In the genomic region with DNA sequence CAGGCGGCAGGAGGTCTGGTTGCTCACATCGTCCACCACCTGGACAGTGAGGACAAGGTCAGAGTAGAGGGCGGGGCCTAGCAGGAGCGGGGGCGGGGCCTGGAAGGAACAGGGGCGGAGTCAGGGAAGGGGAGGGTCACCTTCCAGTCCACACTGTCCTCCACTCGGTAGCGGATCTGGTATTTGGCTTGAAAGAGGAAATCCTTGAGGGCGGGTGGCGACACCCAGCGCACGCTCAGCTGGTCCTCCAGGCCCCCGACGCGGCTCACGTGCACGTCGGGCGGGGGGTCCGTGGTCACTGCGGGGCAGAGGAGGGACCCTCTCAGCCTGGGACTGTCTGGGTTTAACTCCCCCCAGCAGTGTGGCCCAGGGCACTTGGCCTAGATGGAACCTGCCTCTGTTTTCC, we compare ENCODE assay signal across 8 cellular contexts. TPM values are rescaled to one million over a fixed set of nuclear protein-coding genes. Genes with fewer than 3 reads are reported as not detected.
DNase-seq lines count a peak whose midpoint lies in the region; ATAC-seq, FAIRE-seq and TF ChIP-seq lines count a peak whose summit lies in the region.

No MANE protein-coding gene starts in this region.

- DNase-seq in NCI-H1417 (lab: John Stamatoyannopoulos, UW) (peak in 2 of 3 experiments; percentile 53 to 73), NCI-H1417 treated with DMSO at 0.1 percent for 48 hours (lab: John Stamatoyannopoulos, UW) (no peak), NOMO-1 (lab: John Stamatoyannopoulos, UW; ENCODE audit: unreplicated experiment in 2 of 2) (peak; percentile 27 to 51), endothelial cell of umbilical vein (ENCODE audit: low read depth, low spot score) (peak; percentile 34), brain microvascular endothelial cell (no peak), ACHN (no peak)
- peak; percentile 61 for DNase-seq in stimulated activated CD8-positive, alpha-beta memory T cell treated with anti-CD3 and anti-CD28 coated beads, Interleukin-4, amount 100 ng/mL, for 48 hours

- intact Hi-C loops in endothelial cell of umbilical vein (cut with micrococcal nuclease) = no loop called here

- H3K27me3 ChIP-seq in endothelial cell of umbilical vein (ENCODE audit: control insufficient read depth in 2 of 2, insufficient read depth in 2 of 2, low read length in 2 of 2) (no peaks in the 10 kb centered on the region), brain microvascular endothelial cell (replicated peaks) (peaks cover 2% of the 10 kb centered on the region)

- no peaks in the 10 kb centered on the region for H3K9me3 ChIP-seq in endothelial cell of umbilical vein (replicated peaks; ENCODE audit: control insufficient read depth, insufficient read depth, low read length)

- no peaks in the 10 kb centered on the region for H3K79me2 ChIP-seq in endothelial cell of umbilical vein (ENCODE audit: control insufficient read depth, insufficient read depth, low read length)

- H4K20me1 ChIP-seq in endothelial cell of umbilical vein (replicated peaks; ENCODE audit: control insufficient read depth, extremely low read depth, insufficient read depth, low read length) = no peaks in the 10 kb centered on the region

- no TSS peak for BruUV-seq in endothelial cell of umbilical vein (replicated peaks; lab: Mats Ljungman, UMichigan)

- POLR2A ChIA-PET in endothelial cell of umbilical vein (lab: Charles Lee) = no interaction called here

- no peak for TF ChIP-seq CTCF in endothelial cell of umbilical vein (IDR thresholded peaks at IDR 0.05; ENCODE audit: extremely low read depth in 1 of 2, insufficient read depth in 1 of 2, low read depth in 1 of 2, low read length in 2 of 2)
- no peak for TF ChIP-seq CTCF in brain microvascular endothelial cell (IDR thresholded peaks at IDR 0.05; ENCODE audit: low read depth, low read length, missing control alignments)

- no peak overlapping the region for H3K27ac ChIP-seq in endothelial cell of umbilical vein (ENCODE audit: insufficient read depth, low read depth, low read length)
- H3K27ac ChIP-seq in brain microvascular endothelial cell = no peak overlapping the region

- no peak overlapping the region for H3K9ac ChIP-seq in endothelial cell of umbilical vein (replicated peaks; ENCODE audit: extremely low read depth, insufficient read depth, low read length)

- H3K9me1 ChIP-seq in endothelial cell of umbilical vein (replicated peaks; ENCODE audit: control insufficient read depth, extremely low read depth, insufficient read depth, low read length) = no peaks in the 10 kb centered on the region

- CTCF ChIA-PET in endothelial cell of umbilical vein (lab: Charles Lee) = no interaction called here

- ATAC-seq in GM21447 (IDR thresholded peaks at IDR 0.05; ENCODE audit: unreplicated experiment) = no peak

- in situ Hi-C loops in brain microvascular endothelial cell (cut with HindIII; ENCODE audit: low pct_ligation_motif_present, low sequenced_read_pairs) (loop anchor here (25.0 kb wide), 1 partner anchor 266 kb away; no protein-coding TSS in a partner anchor), ACHN (cut with HindIII; ENCODE audit: low pct_ligation_motif_present, low pct_unique_long_range_greater_than_20kb, low sequenced_read_pairs) (no loop called here)

- no peak for TF ChIP-seq POLR2A in endothelial cell of umbilical vein (IDR thresholded peaks at IDR 0.05; ENCODE audit: low read depth, low read length)

- H3K4me2 ChIP-seq in endothelial cell of umbilical vein (ENCODE audit: insufficient read depth, low read length) = no peak overlapping the region

- no peak overlapping the region for H2AFZ ChIP-seq in endothelial cell of umbilical vein (ENCODE audit: low read depth, low read length)

- H3K36me3 ChIP-seq in endothelial cell of umbilical vein (ENCODE audit: control insufficient read depth in 2 of 2, extremely low read depth in 1 of 2, insufficient read depth in 2 of 2, low read length in 2 of 2) (no peaks in the 10 kb centered on the region), brain microvascular endothelial cell (replicated peaks) (no peaks in the 10 kb centered on the region)

- dilution Hi-C loops in endothelial cell of umbilical vein (cut with MboI; ENCODE audit: extremely low pct_ligation_motif_present, low sequenced_read_pairs) = no loop called here

- H3K4me3 ChIP-seq in endothelial cell of umbilical vein (replicated peaks in 1 of 3; ENCODE audit: insufficient read depth in 1 of 3, low read depth in 1 of 3, low read length in 3 of 3) (no peak overlapping the region), brain microvascular endothelial cell (ENCODE audit: low read depth, low read length) (no peak overlapping the region)

- H3K4me1 ChIP-seq in endothelial cell of umbilical vein (ENCODE audit: control insufficient read depth, extremely low read depth, insufficient read depth, low read length) = peaks cover 4% of the 10 kb centered on the region

- FAIRE-seq in endothelial cell of umbilical vein (lab: Jason Lieb, UNC) = peak; percentile 72

TF ChIP-seq in endothelial cell of umbilical vein, 7 proteins besides CTCF, POLR2A, EP300 and RAD21:
- TF ChIP-seq MYC (IDR thresholded peaks at IDR 0.05; ENCODE audit: low read depth, low read length) = no peak
- TF ChIP-seq FOS (IDR thresholded peaks at IDR 0.05; ENCODE audit: borderline replicate concordance, insufficient read depth, low read length) = no peak
- no peak for TF ChIP-seq JUN (IDR thresholded peaks at IDR 0.05; ENCODE audit: borderline replicate concordance, insufficient read depth, insufficient read length, low read depth)
- TF ChIP-seq, protein P1, sequence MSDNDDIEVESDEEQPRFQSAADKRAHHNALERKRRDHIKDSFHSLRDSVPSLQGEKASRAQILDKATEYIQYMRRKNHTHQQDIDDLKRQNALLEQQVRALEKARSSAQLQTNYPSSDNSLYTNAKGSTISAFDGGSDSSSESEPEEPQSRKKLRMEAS (IDR thresholded peaks at IDR 0.05; ENCODE audit: insufficient read depth, insufficient read length) = no peak
- no peak for TF ChIP-seq POLR2AphosphoS5 (IDR thresholded peaks at IDR 0.05; ENCODE audit: insufficient read depth, low read depth, low read length)
- no peak for TF ChIP-seq EZH2 (IDR thresholded peaks at IDR 0.05; ENCODE audit: borderline replicate concordance, low read depth, low read length, severe bottlenecking)
- TF ChIP-seq GATA2 (IDR thresholded peaks at IDR 0.05; ENCODE audit: insufficient read depth, insufficient read length, low read depth, low read length) = no peak

RNA-seq across cellular contexts. Expression of a gene that starts 8.2 kb away (rescaled TPM):
- 64.0 and 64.4 TPM in 2 replicates for total RNA-seq in endothelial cell of umbilical vein
- 90.9 and 115 TPM in 2 replicates for polyA plus RNA-seq in endothelial cell of umbilical vein
- polyA plus RNA-seq in endothelial cell of umbilical vein (2011; cell fraction: cytosol; rRNA removed) = 43.9 and 61.4 TPM in 2 replicates
- 123 and 146 TPM in 2 replicates for polyA plus RNA-seq in endothelial cell of umbilical vein (2011; cell fraction: nucleus; rRNA removed)
- polyA plus RNA-seq in endothelial cell of umbilical vein (2012) = 48.8 and 72.1 TPM in 2 replicates
- 6.2 and 12.6 TPM in 2 replicates for polyA minus RNA-seq in endothelial cell of umbilical vein
- 21.3 TPM for polyA minus RNA-seq in endothelial cell of umbilical vein (2011; cell fraction: cytosol; rRNA and poly(A)+ RNA removed)
- 6.5 and 10.3 TPM in 2 replicates for polyA minus RNA-seq in endothelial cell of umbilical vein (2011; cell fraction: nucleus; rRNA and poly(A)+ RNA removed)

RNA-seq across cellular contexts. Expression of a gene that starts 9.8 kb away (rescaled TPM):
- total RNA-seq in endothelial cell of umbilical vein = not detected in 2 replicates
- 0.18 and 0.37 TPM in 2 replicates for polyA plus RNA-seq in endothelial cell of umbilical vein
- polyA plus RNA-seq in endothelial cell of umbilical vein (2011; cell fraction: cytosol; rRNA removed) = 0.11 and 0.19 TPM in 2 replicates
- not detected in 2 replicates for polyA plus RNA-seq in endothelial cell of umbilical vein (2011; cell fraction: nucleus; rRNA removed)
- 1.6 and 2.4 TPM in 2 replicates for polyA plus RNA-seq in endothelial cell of umbilical vein (2012)
- polyA minus RNA-seq in endothelial cell of umbilical vein = 0.49 TPM in 1 of 2 replicates, not detected in the other
- polyA minus RNA-seq in endothelial cell of umbilical vein (2011; cell fraction: cytosol; rRNA and poly(A)+ RNA removed) = not detected
- not detected in 2 replicates for polyA minus RNA-seq in endothelial cell of umbilical vein (2011; cell fraction: nucleus; rRNA and poly(A)+ RNA removed)

RNA-seq across cellular contexts. Expression of a gene that starts 15.9 kb away (rescaled TPM):
- 0.25 and 0.97 TPM in 2 replicates for total RNA-seq in endothelial cell of umbilical vein
- 0.43 and 0.60 TPM in 2 replicates for polyA plus RNA-seq in endothelial cell of umbilical vein
- polyA plus RNA-seq in endothelial cell of umbilical vein (2011; cell fraction: cytosol; rRNA removed) = 0.14 and 0.25 TPM in 2 replicates
- 2.0 and 2.1 TPM in 2 replicates for polyA plus RNA-seq in endothelial cell of umbilical vein (2011; cell fraction: nucleus; rRNA removed)
- 0.83 and 0.90 TPM in 2 replicates for polyA plus RNA-seq in endothelial cell of umbilical vein (2012)
- polyA minus RNA-seq in endothelial cell of umbilical vein = 0.27 TPM in 1 of 2 replicates, not detected in the other
- not detected for polyA minus RNA-seq in endothelial cell of umbilical vein (2011; cell fraction: cytosol; rRNA and poly(A)+ RNA removed)
- polyA minus RNA-seq in endothelial cell of umbilical vein (2011; cell fraction: nucleus; rRNA and poly(A)+ RNA removed) = not detected in 2 replicates

RNA-seq across cellular contexts. Expression of a gene that starts 25.1 kb away (rescaled TPM):
- total RNA-seq in endothelial cell of umbilical vein = 1,218 and 1,221 TPM in 2 replicates
- 3,506 and 3,571 TPM in 2 replicates for polyA plus RNA-seq in endothelial cell of umbilical vein
- 2,771 and 2,866 TPM in 2 replicates for polyA plus RNA-seq in endothelial cell of umbilical vein (2011; cell fraction: cytosol; rRNA removed)
- polyA plus RNA-seq in endothelial cell of umbilical vein (2011; cell fraction: nucleus; rRNA removed) = 575 and 662 TPM in 2 replicates
- 2,341 and 2,861 TPM in 2 replicates for polyA plus RNA-seq in endothelial cell of umbilical vein (2012)
- 1,836 and 1,951 TPM in 2 replicates for polyA minus RNA-seq in endothelial cell of umbilical vein
- 681 TPM for polyA minus RNA-seq in endothelial cell of umbilical vein (2011; cell fraction: cytosol; rRNA and poly(A)+ RNA removed)
- 118 and 161 TPM in 2 replicates for polyA minus RNA-seq in endothelial cell of umbilical vein (2011; cell fraction: nucleus; rRNA and poly(A)+ RNA removed)

RNA-seq across cellular contexts. Expression of a gene that starts 39.1 kb away (rescaled TPM):
- 127 and 134 TPM in 2 replicates for total RNA-seq in endothelial cell of umbilical vein
- polyA plus RNA-seq in endothelial cell of umbilical vein = 186 and 236 TPM in 2 replicates
- polyA plus RNA-seq in endothelial cell of umbilical vein (2011; cell fraction: cytosol; rRNA removed) = 181 and 184 TPM in 2 replicates
- polyA plus RNA-seq in endothelial cell of umbilical vein (2011; cell fraction: nucleus; rRNA removed) = 119 and 122 TPM in 2 replicates
- 121 and 147 TPM in 2 replicates for polyA plus RNA-seq in endothelial cell of umbilical vein (2012)
- 136 and 138 TPM in 2 replicates for polyA minus RNA-seq in endothelial cell of umbilical vein
- polyA minus RNA-seq in endothelial cell of umbilical vein (2011; cell fraction: cytosol; rRNA and poly(A)+ RNA removed) = 54.0 TPM
- 24.3 and 32.2 TPM in 2 replicates for polyA minus RNA-seq in endothelial cell of umbilical vein (2011; cell fraction: nucleus; rRNA and poly(A)+ RNA removed)

Comparison
In these comparisons a context has a peak if more than half of its experiments do, and no peak if none do; other contexts are left out.
1. DNase-seq: peak in NCI-H1417 (2 of 3), NOMO-1 (2 of 2), endothelial cell of umbilical vein (single experiment) and stimulated activated CD8-positive, alpha-beta memory T cell treated with anti-CD3 and anti-CD28 coated beads, Interleukin-4, amount 100 ng/mL, for 48 hours (single experiment); none in NCI-H1417 treated with DMSO at 0.1 percent for 48 hours (single experiment), brain microvascular endothelial cell (single experiment) and ACHN (single experiment).